In the genomic region with DNA sequence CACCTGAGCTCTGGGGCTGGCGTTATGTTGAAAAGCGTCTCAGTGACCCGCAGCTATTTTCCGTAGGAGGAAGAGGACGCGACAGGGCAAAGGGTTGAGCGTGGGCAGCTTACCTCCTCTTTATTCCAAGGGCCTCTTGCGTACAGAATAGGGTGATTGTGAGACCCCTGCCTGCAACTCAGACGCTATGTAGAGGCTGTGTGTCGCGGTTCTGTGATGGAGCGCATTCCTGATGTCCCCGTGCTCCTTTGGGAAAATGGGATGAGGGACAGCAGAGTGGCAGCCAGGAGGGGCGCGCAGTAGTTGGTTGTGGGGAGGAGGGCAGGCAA, we compare ENCODE assay signal across 1 cellular context.
TF ChIP-seq lines count a peak whose summit lies in the region.

No MANE protein-coding gene starts in this region.

TF ChIP-seq in SK-N-SH, 30 proteins besides CTCF, POLR2A, EP300 and RAD21:
- TF ChIP-seq SIN3A (IDR thresholded peaks at IDR 0.05; ENCODE audit: borderline replicate concordance, low read depth, low read length) (no peak), EZH2phosphoT487 (IDR thresholded peaks at IDR 0.05; ENCODE audit: borderline replicate concordance, low read depth) (no peak), RXRA (IDR thresholded peaks at IDR 0.05; ENCODE audit: borderline replicate concordance, low read depth) (no peak), RFX5 (IDR thresholded peaks at IDR 0.05; ENCODE audit: low read length) (no peak), FOSL2 (IDR thresholded peaks at IDR 0.05; ENCODE audit: borderline replicate concordance, low read depth) (no peak), TCF12 (IDR thresholded peaks at IDR 0.05) (no peak), JUND (IDR thresholded peaks at IDR 0.05) (no peak)
- TF ChIP-seq, protein P1, sequence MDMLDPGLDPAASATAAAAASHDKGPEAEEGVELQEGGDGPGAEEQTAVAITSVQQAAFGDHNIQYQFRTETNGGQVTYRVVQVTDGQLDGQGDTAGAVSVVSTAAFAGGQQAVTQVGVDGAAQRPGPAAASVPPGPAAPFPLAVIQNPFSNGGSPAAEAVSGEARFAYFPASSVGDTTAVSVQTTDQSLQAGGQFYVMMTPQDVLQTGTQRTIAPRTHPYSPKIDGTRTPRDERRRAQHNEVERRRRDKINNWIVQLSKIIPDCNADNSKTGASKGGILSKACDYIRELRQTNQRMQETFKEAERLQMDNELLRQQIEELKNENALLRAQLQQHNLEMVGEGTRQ (IDR thresholded peaks at IDR 0.05; ENCODE audit: borderline replicate concordance, low read depth, low read length), result no peak
- TF ChIP-seq, protein P2, sequence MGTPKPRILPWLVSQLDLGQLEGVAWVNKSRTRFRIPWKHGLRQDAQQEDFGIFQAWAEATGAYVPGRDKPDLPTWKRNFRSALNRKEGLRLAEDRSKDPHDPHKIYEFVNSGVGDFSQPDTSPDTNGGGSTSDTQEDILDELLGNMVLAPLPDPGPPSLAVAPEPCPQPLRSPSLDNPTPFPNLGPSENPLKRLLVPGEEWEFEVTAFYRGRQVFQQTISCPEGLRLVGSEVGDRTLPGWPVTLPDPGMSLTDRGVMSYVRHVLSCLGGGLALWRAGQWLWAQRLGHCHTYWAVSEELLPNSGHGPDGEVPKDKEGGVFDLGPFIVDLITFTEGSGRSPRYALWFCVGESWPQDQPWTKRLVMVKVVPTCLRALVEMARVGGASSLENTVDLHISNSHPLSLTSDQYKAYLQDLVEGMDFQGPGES (IDR thresholded peaks at IDR 0.05; ENCODE audit: low read depth, low read length), result no peak
